In genomic region chr17:43398724-43399595, GRCh38 we compare ENCODE assay signal across 1 cellular context.
TF ChIP-seq lines count a peak whose summit lies in the region.

ARL4D (plus strand) TSS chr17:43398993; CDS start chr17:43399733, 740 bp downstream.

TF ChIP-seq in HepG2, 621 proteins besides CTCF, POLR2A, EP300 and RAD21 (continued from another document and continues in another):
- TF ChIP-seq PRDM15 (CRISPR knock-in tag; IDR thresholded peaks at IDR 0.05) (no peak), ZNF274 (CRISPR knock-in tag; IDR thresholded peaks at IDR 0.05) (peak; percentile 94), ZNF207 (IDR thresholded peaks at IDR 0.05; ENCODE audit: borderline replicate concordance) (no peak), ZNF609 (CRISPR knock-in tag; IDR thresholded peaks at IDR 0.05; ENCODE audit: borderline replicate concordance) (0 out of 2 replicates have a peak, but pooled peaks have one; percentile 50), ZFP90 (CRISPR knock-in tag; IDR thresholded peaks at IDR 0.05; ENCODE audit: borderline replicate concordance) (peak; percentile 89), DNMT1 (CRISPR knock-in tag; IDR thresholded peaks at IDR 0.05) (peak; percentile 97), ZFP36 (IDR thresholded peaks at IDR 0.05; ENCODE audit: borderline replicate concordance, low read depth, low read length, partially characterized antibody) (no peak), JARID2 (CRISPR knock-in tag; IDR thresholded peaks at IDR 0.05; ENCODE audit: insufficient replicate concordance) (peak; percentile 81), HNF1B (CRISPR knock-in tag; IDR thresholded peaks at IDR 0.05) (peak; percentile 76), PHF8 (CRISPR knock-in tag; IDR thresholded peaks at IDR 0.05) (peak; percentile 89), ARNT2 (CRISPR knock-in tag; IDR thresholded peaks at IDR 0.05; ENCODE audit: low read depth) (no peak), ZNF530 (CRISPR knock-in tag; IDR thresholded peaks at IDR 0.05; ENCODE audit: low read depth) (peak; percentile 22; the same call in 1 of the 2 replicates), THYN1 (CRISPR knock-in tag; IDR thresholded peaks at IDR 0.05; ENCODE audit: borderline replicate concordance, low read depth) (no peak), MAZ (IDR thresholded peaks at IDR 0.05; ENCODE audit: borderline replicate concordance, low read depth, low read length) (peak; percentile 72; the same call in 1 of the 2 replicates), MAZ (CRISPR knock-in tag; IDR thresholded peaks at IDR 0.05; ENCODE audit: low read depth) (peak; percentile 96), RARA (CRISPR knock-in tag; IDR thresholded peaks at IDR 0.05) (peak; percentile 17; the same call in 1 of the 2 replicates), MLX (CRISPR knock-in tag; IDR thresholded peaks at IDR 0.05) (peak; percentile 67; the same call in 1 of the 2 replicates), SMAD1 (CRISPR knock-in tag; IDR thresholded peaks at IDR 0.05; ENCODE audit: borderline replicate concordance, low read depth) (peak; percentile 87; the same call in 1 of the 2 replicates), ZNF44 (CRISPR knock-in tag; IDR thresholded peaks at IDR 0.05) (peak; percentile 52; the same call in 1 of the 2 replicates), JUNB (CRISPR knock-in tag; IDR thresholded peaks at IDR 0.05; ENCODE audit: borderline replicate concordance) (no peak), HMGXB3 (CRISPR knock-in tag; IDR thresholded peaks at IDR 0.05; ENCODE audit: borderline replicate concordance) (peak; percentile 72), ELF3 (CRISPR knock-in tag; IDR thresholded peaks at IDR 0.05) (peak; percentile 68), ZBTB14 (CRISPR knock-in tag; IDR thresholded peaks at IDR 0.05) (no peak), NRL (CRISPR knock-in tag; IDR thresholded peaks at IDR 0.05; ENCODE audit: borderline replicate concordance) (peak; percentile 53; the same call in 1 of the 2 replicates), ARID4A (CRISPR knock-in tag; IDR thresholded peaks at IDR 0.05; ENCODE audit: borderline replicate concordance) (peak; percentile 89), SRF (IDR thresholded peaks at IDR 0.05; ENCODE audit: low read depth, low read length) (no peak), GFI1 (CRISPR knock-in tag; IDR thresholded peaks at IDR 0.05; ENCODE audit: borderline replicate concordance) (peak; percentile 87), ZNF34 (CRISPR knock-in tag; IDR thresholded peaks at IDR 0.05; ENCODE audit: borderline replicate concordance) (0 out of 2 replicates have a peak, but pooled peaks have one; percentile 64), ZNF749 (CRISPR knock-in tag; IDR thresholded peaks at IDR 0.05; ENCODE audit: borderline replicate concordance) (peak; percentile 45; the same call in 1 of the 2 replicates), ADNP (CRISPR knock-in tag; IDR thresholded peaks at IDR 0.05) (no peak), ZFAT (CRISPR knock-in tag; conservative IDR thresholded peaks at IDR 0.05) (no peak), ZNF724P (CRISPR knock-in tag; IDR thresholded peaks at IDR 0.05; ENCODE audit: borderline replicate concordance) (peak; percentile 68; the same call in 1 of the 2 replicates), ZNF460 (CRISPR knock-in tag; IDR thresholded peaks at IDR 0.05; ENCODE audit: borderline replicate concordance) (no peak; the same call in 1 of the 2 replicates), NFE2 (CRISPR knock-in tag; IDR thresholded peaks at IDR 0.05) (no peak), LCORL (IDR thresholded peaks at IDR 0.05) (no peak), LCORL (CRISPR knock-in tag; IDR thresholded peaks at IDR 0.05) (peak; percentile 85), SMARCE1 (IDR thresholded peaks at IDR 0.05; ENCODE audit: borderline replicate concordance) (no peak), ZNF784 (CRISPR knock-in tag; IDR thresholded peaks at IDR 0.05; ENCODE audit: borderline replicate concordance) (no peak)
